15 cellular contexts compared by ENCODE assay signal in genomic region chr12:52057614-52057939, GRCh38. TPM values are rescaled to one million over a fixed set of nuclear protein-coding genes. Genes with fewer than 3 reads are reported as not detected.
"Had no signal": no experiment of that assay in that cellular context is flagged by ENCODE, and none has a peak within 500 bp of the region (broad histone marks: within the 10 kb centered on the region; RNA-seq: fewer than 3 reads in every experiment).

No MANE protein-coding gene starts in this region.

- H3K27ac ChIP-seq: SK-N-MC had no signal

- H3K4me3 ChIP-seq: ascending aorta, breast epithelium, SK-N-MC had no signal

- ATAC-seq: activated naive CD8-positive, alpha-beta T cell treated with anti-CD3 and anti-CD28 coated beads, Interleukin-2, amount 50 U/mL, for 24 hours; sciatic nerve; stimulated activated effector memory CD8-positive, alpha-beta T cell treated with anti-CD3 and anti-CD28 coated beads, Interleukin-12 subunit alpha, Interleukin-12 subunit beta, amount 100 ng/mL, for 72 hours had no signal

- H3K4me1 ChIP-seq: ascending aorta had no signal

- FAIRE-seq: endometrium had no signal

- H3K27me3 ChIP-seq: ascending aorta, breast epithelium had no signal

- H3K36me3 ChIP-seq: breast epithelium had no signal

- DNase-seq: activated naive CD4-positive, alpha-beta T cell; activated naive CD8-positive, alpha-beta T cell treated with anti-CD3 and anti-CD28 coated beads, Interleukin-2, amount 50 U/mL, for 24 hours; foreskin fibroblast; kidney glomerular epithelial cell; nephron progenitor cell; stimulated activated CD4-positive, alpha-beta T cell treated with anti-CD3 and anti-CD28 coated beads, Interleukin-1b, Interleukin-23, amount 100 ng/mL, for 48 hours; trophoblast cell had no signal

- H3K9me3 ChIP-seq: ascending aorta, breast epithelium had no signal

RNA-seq across cellular contexts. Expression of gene SMIM41, which starts 21.9 kb away (rescaled TPM):
- total RNA-seq: activated CD8-positive, alpha-beta memory T cell treated with anti-CD3 and anti-CD28 coated beads for 36 hours; activated T-helper 1 cell treated with anti-CD3 and anti-CD28 coated beads, Interleukin-12 subunit alpha, Interleukin-12 subunit beta, Interleukin-2, Interleukin-4 antibody, amounts not matched to agents 30 ng/mL and 10 ng/mL and 1 ng/mL, durations not matched to agents 14 hours and 24 hours and 36 hours had no signal
